ENCODE assay signal across 8 cellular contexts in the genomic region with DNA sequence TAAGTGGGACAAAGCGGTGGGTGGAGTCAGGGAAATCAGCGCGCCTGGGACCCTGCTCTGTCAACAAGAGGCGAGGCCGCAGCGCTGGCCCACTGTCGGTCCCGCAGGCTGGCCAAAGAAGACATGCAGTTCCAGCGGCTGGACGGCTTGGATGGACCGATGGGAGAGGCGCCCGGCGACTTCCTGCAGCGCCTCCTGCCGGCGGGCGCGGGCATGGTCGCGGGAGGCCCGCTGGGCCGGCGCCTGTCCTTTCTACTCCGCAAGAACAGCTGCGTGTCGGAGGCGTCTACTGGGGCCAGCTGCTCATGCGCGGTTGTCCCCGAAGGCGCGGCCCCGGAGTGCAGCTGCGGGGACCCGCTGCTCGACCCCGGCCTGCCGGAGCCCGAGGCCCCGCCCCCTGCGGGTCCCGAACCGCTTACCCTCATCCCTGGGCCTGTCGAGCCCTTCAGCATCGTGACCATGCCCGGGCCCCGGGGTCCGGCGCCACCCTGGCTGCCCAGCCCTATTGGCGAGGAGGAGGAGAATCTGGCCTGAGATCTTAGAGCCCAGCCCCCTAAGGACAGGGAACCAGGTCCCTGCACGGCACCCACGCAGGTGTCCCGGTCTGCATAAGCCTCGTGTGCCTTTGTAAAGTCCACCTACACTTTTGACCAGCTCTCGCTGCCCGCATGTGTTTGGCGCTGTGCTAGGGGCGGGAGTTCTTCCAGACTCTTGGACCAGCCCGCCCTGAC. TPM values are rescaled to one million over a fixed set of nuclear protein-coding genes. Genes with fewer than 3 reads are reported as not detected.
DNase-seq lines count a peak whose midpoint lies in the region; ATAC-seq and TF ChIP-seq lines count a peak whose summit lies in the region.

No MANE protein-coding gene starts in this region.

- peak; percentile 84 for TF ChIP-seq CTCF in epithelial cell of proximal tubule (conservative IDR thresholded peaks at IDR 0.05; ENCODE audit: low read depth, low read length)
- TF ChIP-seq CTCF in mucosa of descending colon (IDR thresholded peaks at IDR 0.05) = peak; percentile 92

- DNase-seq in Ammon's horn (ENCODE audit: low spot score) = peak; percentile 48
- DNase-seq in HCEC 1CT = peak; percentile 74
- DNase-seq in NOMO-1 (lab: John Stamatoyannopoulos, UW; ENCODE audit: unreplicated experiment in 2 of 2) = peak; percentile 41 to 65
- DNase-seq in activated CD8-positive, alpha-beta memory T cell treated with anti-CD3 and anti-CD28 coated beads, Interleukin-2, amount 50 U/mL, for 48 hours = peak; percentile 92
- no peak for DNase-seq in epithelial cell of proximal tubule (ENCODE audit: low read depth)
- DNase-seq in mucosa of descending colon = peak; percentile 76 to 81 (median 79)
- DNase-seq in stimulated activated naive CD8-positive, alpha-beta T cell treated with anti-CD3 and anti-CD28 coated beads, Interleukin-15, Interleukin-2, amounts not matched to agents 100 U/mL and 50 U/mL, for 24 hours = peak; percentile 81

- no peaks in the 10 kb centered on the region for H3K36me3 ChIP-seq in mucosa of descending colon (ENCODE audit: low read depth)

- intact Hi-C loops in mucosa of descending colon (cut with DNase I, micrococcal nuclease) = loop anchor here in 1 of 2 donors (5.0 kb wide), 1 partner anchor 50 kb away; no protein-coding TSS in a partner anchor

- H3K4me1 ChIP-seq in mucosa of descending colon (ENCODE audit: low read depth) = peaks cover 7% of the 10 kb centered on the region

- ATAC-seq in mucosa of descending colon (peak; percentile 96), HG02938 (IDR thresholded peaks at IDR 0.05; ENCODE audit: unreplicated experiment) (no peak)
- ATAC-seq in stimulated activated naive CD8-positive, alpha-beta T cell treated with anti-CD3 and anti-CD28 coated beads, Interleukin-15, Interleukin-2, amounts not matched to agents 100 U/mL and 50 U/mL, for 24 hours = peak; percentile 77

- H3K9me3 ChIP-seq in mucosa of descending colon = no peaks in the 10 kb centered on the region

- H3K4me3 ChIP-seq in epithelial cell of proximal tubule (ENCODE audit: low read depth, low read length) (peak overlapping the region; percentile 49), mucosa of descending colon (no peak overlapping the region)

RNA-seq across cellular contexts. Expression of gene BEST2, which starts 6.1 kb away (rescaled TPM):
- not detected in 2 replicates for total RNA-seq in epithelial cell of proximal tubule
- 100 to 1,000 TPM in 1 of 3 donors, 10 to 100 TPM in 2; 29.0 to 167 (median 32.2) TPM for total RNA-seq in mucosa of descending colon

RNA-seq across cellular contexts. Expression of gene HOOK2, which starts 17.6 kb away (rescaled TPM):
- 12.3 and 26.3 TPM in 2 replicates for total RNA-seq in epithelial cell of proximal tubule
- total RNA-seq in mucosa of descending colon = 10 to 100 TPM; 52.2 to 91.9 (median 69.0) TPM

RNA-seq across cellular contexts. Expression of gene GET3, which starts 20.4 kb away (rescaled TPM):
- total RNA-seq in epithelial cell of proximal tubule = 86.6 and 151 TPM in 2 replicates
- total RNA-seq in mucosa of descending colon = 10 to 100 TPM; 44.8 to 70.5 (median 50.0) TPM

RNA-seq across cellular contexts. Expression of gene TRIR, which starts 23.2 kb away (rescaled TPM):
- total RNA-seq in epithelial cell of proximal tubule (430 and 635 TPM in 2 replicates), mucosa of descending colon (100 to 1,000 TPM; 122 to 164 (median 146) TPM)

RNA-seq across cellular contexts. Expression of gene JUNB, which starts 33.6 kb away (rescaled TPM):
- total RNA-seq in epithelial cell of proximal tubule (127 and 251 TPM in 2 replicates), mucosa of descending colon (100 to 1,000 TPM; 170 to 191 (median 191) TPM)

Comparison
In these comparisons a context has a peak if more than half of its experiments do, and no peak if none do; other contexts are left out.
1. RNA of gene BEST2, which starts 6.1 kb away (total RNA-seq): 29.0 to 167 TPM in mucosa of descending colon; not detected in epithelial cell of proximal tubule; every median in the first group is over 10 times any median in the second.